In the genomic region with DNA sequence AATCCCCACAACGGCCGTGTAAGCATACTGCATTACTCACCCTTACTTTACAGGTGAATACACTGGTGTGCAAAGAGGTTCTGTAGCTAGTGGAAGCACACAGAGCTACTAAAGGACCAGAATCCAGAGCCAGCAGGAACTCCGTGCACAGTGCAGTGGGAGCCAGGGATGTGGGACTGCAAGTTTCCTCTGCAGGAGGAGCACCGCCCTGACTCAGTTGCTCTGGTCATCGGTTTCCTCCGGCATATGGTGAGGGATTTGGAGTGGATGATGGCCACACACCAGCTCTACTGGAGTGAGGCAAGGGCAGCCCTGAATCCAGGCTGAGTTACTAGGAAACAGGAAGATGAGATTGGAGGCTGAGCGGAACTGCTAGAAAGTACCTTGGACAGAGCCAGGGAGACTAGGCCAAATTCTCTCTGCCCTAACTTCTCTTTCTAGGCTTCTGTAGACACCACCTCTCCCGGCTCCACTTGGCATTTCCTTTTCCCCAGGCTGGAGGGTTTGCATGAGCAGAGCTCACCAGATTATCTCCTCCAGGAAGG, we compare ENCODE assay signal across 1 cellular context.
A peak's percentile ranks its signal among the peaks of the same experiment; 100 is the strongest.
TF ChIP-seq lines count a peak whose summit lies in the region.

No MANE protein-coding gene starts in this region.

TF ChIP-seq in A549, 52 proteins besides CTCF, POLR2A, EP300 and RAD21:
- no peak for TF ChIP-seq TFCP2L1 (CRISPR knock-in tag; IDR thresholded peaks at IDR 0.05)
- TF ChIP-seq HEYL (CRISPR knock-in tag; IDR thresholded peaks at IDR 0.05) = no peak
- TF ChIP-seq REST (IDR thresholded peaks at IDR 0.05) = peak; percentile 70; the same call in 1 of the 2 replicates
